8 cellular contexts compared by ENCODE assay signal in the genomic region with DNA sequence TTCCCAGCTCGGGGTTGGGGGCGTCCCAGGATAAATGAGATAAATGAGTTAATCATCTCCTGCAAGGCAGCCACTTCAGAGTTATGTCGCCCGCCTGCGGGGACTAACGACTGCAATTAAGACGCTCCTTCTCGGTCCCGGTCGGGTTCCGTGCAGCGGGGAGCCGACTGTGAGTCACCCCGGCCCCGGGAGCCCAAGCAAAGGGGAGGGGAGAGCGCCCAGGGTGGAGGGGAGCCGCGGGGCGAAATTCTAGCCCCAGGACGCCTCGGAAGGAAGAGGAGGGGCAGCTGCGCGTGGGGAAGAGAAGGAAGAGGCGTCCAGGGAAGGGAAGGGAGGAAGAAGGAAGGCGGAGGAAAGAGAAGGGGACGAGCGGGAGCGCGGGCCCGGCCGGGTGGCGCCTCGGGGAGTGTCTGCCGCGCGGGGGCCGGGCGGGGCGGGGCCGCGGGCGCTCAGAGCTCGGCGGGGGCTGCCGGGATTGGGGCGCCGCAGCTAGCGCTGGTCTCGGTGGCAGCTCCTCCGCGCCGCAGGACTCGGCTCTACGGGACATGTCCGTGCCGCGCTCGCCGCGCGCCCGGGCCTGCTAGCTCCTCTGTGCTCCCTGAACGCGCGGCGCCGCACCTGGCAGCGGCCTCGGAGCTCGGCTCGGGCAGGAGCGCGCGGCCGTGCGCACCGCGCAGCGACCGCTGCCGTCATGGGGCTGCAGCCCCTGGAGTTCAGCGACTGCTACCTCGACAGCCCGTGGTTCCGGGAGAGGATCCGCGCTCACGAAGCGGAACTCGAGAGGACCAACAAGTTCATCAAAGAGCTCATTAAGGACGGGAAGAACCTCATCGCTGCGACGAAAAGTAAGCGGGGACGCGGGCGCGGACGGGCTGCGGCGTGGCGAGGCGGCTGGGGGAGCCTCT. TPM values are rescaled to one million over a fixed set of nuclear protein-coding genes. Genes with fewer than 3 reads are reported as not detected.
DNase-seq lines count a peak whose midpoint lies in the region; ATAC-seq lines count a peak whose summit lies in the region.

Gene ARHGAP10, plus strand, starts transcription at position 478 of the 905 bp plus-strand sequence. Its CDS starts 214 bp downstream, at position 692.

- peak within 1 kb of the TSS; percentile 74 to 92 for H3K27ac Mint-ChIP-seq in effector memory CD8-positive, alpha-beta T cell

- ATAC-seq in HG02840 (IDR thresholded peaks at IDR 0.05; ENCODE audit: low FRiP score, unreplicated experiment): peak; percentile 53
- ATAC-seq in effector memory CD8-positive, alpha-beta T cell (replicated peaks): peak; percentile 70

- H3K4me1 ChIP-seq in mesodermal cell (ENCODE audit: control insufficient read depth, insufficient read depth, low read length, poor library complexity, severe bottlenecking): peaks cover 42% of the 10 kb centered on the region

- H3K9me3 Mint-ChIP-seq in effector memory CD8-positive, alpha-beta T cell: no peaks in the 10 kb centered on the region

- WGBS in mesodermal cell (ENCODE audit: insufficient coverage in 2 of 2), 2 experiments: 0 to 1% methylated on average over 75 to 80 of the region's 104 CpGs

- no peaks in the 10 kb centered on the region for H3K27me3 Mint-ChIP-seq in effector memory CD8-positive, alpha-beta T cell

- DNase-seq in NCI-H2227 (lab: John Stamatoyannopoulos, UW; ENCODE audit: unreplicated experiment): peak; percentile 19
- DNase-seq in NCI-H2227 treated with DMSO at 0.1 percent for 48 hours (lab: John Stamatoyannopoulos, UW): no peak
- DNase-seq in NCI-H460 (ENCODE audit: extremely low read depth, low read depth): peak; percentile 38
- DNase-seq in activated CD8-positive, alpha-beta memory T cell treated with anti-CD3 and anti-CD28 coated beads for 4 hours (ENCODE audit: low read depth in 2 of 2): peak; percentile 55 to 59
- DNase-seq in effector memory CD8-positive, alpha-beta T cell: peak; percentile 49 to 55 (median 53)
- peak; percentile 47 to 55 for DNase-seq in stimulated activated CD8-positive, alpha-beta memory T cell treated with anti-CD3 and anti-CD28 coated beads, Interleukin-2, amount 100 ng/mL, for 1 hour (ENCODE audit: low read depth in 2 of 2)

- H3K9me3 ChIP-seq in mesodermal cell (ENCODE audit: control insufficient read depth, low read length): no peaks in the 10 kb centered on the region

- no peaks in the 10 kb centered on the region for H3K36me3 ChIP-seq in mesodermal cell (ENCODE audit: control insufficient read depth, insufficient read depth, low read length)

- peak within 1 kb of the TSS; percentile 93 for H3K4me3 Mint-ChIP-seq in effector memory CD8-positive, alpha-beta T cell

- peaks cover 9% of the 10 kb centered on the region for H3K36me3 Mint-ChIP-seq in effector memory CD8-positive, alpha-beta T cell (ENCODE audit: insufficient read depth)

- peaks cover 34% of the 10 kb centered on the region in 2 donors for H3K4me1 Mint-ChIP-seq in effector memory CD8-positive, alpha-beta T cell (ENCODE audit: low read depth in 2 of 2)

- peak within 1 kb of the TSS; percentile 52 for H3K27ac ChIP-seq in mesodermal cell (ENCODE audit: low read depth, low read length, severe bottlenecking)

- peak within 1 kb of the TSS; percentile 84 for H3K4me3 ChIP-seq in mesodermal cell (ENCODE audit: extremely low read depth, insufficient read depth, low read length, poor library complexity, severe bottlenecking)

RNA-seq across cellular contexts. Expression of gene ARHGAP10, which starts in this region (rescaled TPM):
- total RNA-seq in NCI-H460 (2014; rRNA removed; shearing (Covaris generic)): 5.1 and 5.3 TPM in 2 replicates
- 3.4 and 5.0 TPM in 2 replicates for polyA plus RNA-seq in NCI-H460 (2014; cell fraction: nucleus; rRNA removed)
- polyA plus RNA-seq in mesodermal cell (2013, experiment 1 of 2): 13.1 TPM
- polyA plus RNA-seq in mesodermal cell (2013, experiment 2 of 2): 16.7 TPM
